Comparison of ENCODE assay signal across 1 cellular context in genomic region chr1:64033667-64034215, GRCh38.
TF ChIP-seq lines count a peak whose summit lies in the region.

No MANE protein-coding gene starts in this region.

TF ChIP-seq in SK-N-SH, 30 proteins besides CTCF, POLR2A, EP300 and RAD21 (continued from another document):
- no peak for TF ChIP-seq USF2 (IDR thresholded peaks at IDR 0.05; ENCODE audit: borderline replicate concordance, low read depth, low read length)
- no peak for TF ChIP-seq FOSL2 (IDR thresholded peaks at IDR 0.05; ENCODE audit: borderline replicate concordance, low read depth)
- TF ChIP-seq POLR2AphosphoS5 (IDR thresholded peaks at IDR 0.05; ENCODE audit: low read depth, low read length), result no peak
- TF ChIP-seq FOXJ3 (CRISPR knock-in tag; IDR thresholded peaks at IDR 0.05), result no peak
- TF ChIP-seq RXRA (IDR thresholded peaks at IDR 0.05; ENCODE audit: borderline replicate concordance, low read depth), result no peak
